Comparison of ENCODE assay signal across 13 cellular contexts in genomic region chr17:55161935-55162555, GRCh38.
A peak's percentile ranks its signal among the peaks of the same experiment; 100 is the strongest.
DNase-seq lines count a peak whose midpoint lies in the region; ATAC-seq and TF ChIP-seq lines count a peak whose summit lies in the region.
"Had no signal": no experiment of that assay in that cellular context is flagged by ENCODE, and none has a peak within 500 bp of the region (broad histone marks: within the 10 kb centered on the region; RNA-seq: fewer than 3 reads in every experiment).

No MANE protein-coding gene starts in this region.

- no peak overlapping the region for H2BK120ac ChIP-seq in mesendoderm (ENCODE audit: low read depth, low read length)

- peak; percentile 78 for DNase-seq in DMS53 (lab: John Stamatoyannopoulos, UW)
- peak; percentile 24 for DNase-seq in brain pericyte (ENCODE audit: low read depth, low spot score)
- peak; percentile 1 for DNase-seq in mesendoderm
- DNase-seq in ovary = no peak
- DNase-seq in activated CD4-positive, CD25-positive, alpha-beta regulatory T cell treated with anti-CD3 and anti-CD28 coated beads, Interleukin-2, amount 50 U/mL, for 72 hours = no peak
- no peak for DNase-seq in CD4-positive, alpha-beta T cell
- no peak for DNase-seq in NCI-H1694 treated with DMSO at 0.1 percent for 48 hours (lab: John Stamatoyannopoulos, UW)
- DNase-seq: activated B cell treated with CpG ODN at 0.5 μM for 24 hours; activated effector memory CD4-positive, alpha-beta T cell treated with Interleukin-2 at 50 U/mL for 16 hours; effector CD4-positive, alpha-beta T cell; H9; NCI-H1930 had no signal

- no peak overlapping the region for H3K9ac ChIP-seq in mesendoderm (ENCODE audit: low read length)

- H4K5ac ChIP-seq in mesendoderm (ENCODE audit: low read length) = no peak overlapping the region

- POLR2A ChIA-PET in CD4-positive, alpha-beta T cell (lab: Charles Lee) = no interaction called here

- H3K79me2 ChIP-seq in mesendoderm (ENCODE audit: control insufficient read depth, insufficient read depth, low read length) = no peaks in the 10 kb centered on the region

- H3K79me1 ChIP-seq in mesendoderm (ENCODE audit: low read length) = no peaks in the 10 kb centered on the region

- peaks cover 30% of the 10 kb centered on the region for H3K36me3 Mint-ChIP-seq in CD4-positive, alpha-beta T cell (ENCODE audit: low read depth)

- no peak overlapping the region for H2BK15ac ChIP-seq in mesendoderm (replicated peaks; ENCODE audit: low read depth)

- TF ChIP-seq RAD21 in Ishikawa (IDR thresholded peaks at IDR 0.05; ENCODE audit: low read depth) = no peak

- no peaks in the 10 kb centered on the region for H3K36me3 ChIP-seq in mesendoderm (ENCODE audit: control insufficient read depth, insufficient read depth, low read length)
- H3K36me3 ChIP-seq in ovary = no peaks in the 10 kb centered on the region

- CTCF ChIA-PET in CD4-positive, alpha-beta T cell (lab: Charles Lee) = no interaction called here

- H3K56ac ChIP-seq in mesendoderm (ENCODE audit: low read length) = no peak overlapping the region

- no peaks in the 10 kb centered on the region for H3K9me3 ChIP-seq in ovary
- H3K9me3 ChIP-seq in CD4-positive, alpha-beta T cell (ENCODE audit: control insufficient read depth, low read length) = no peaks in the 10 kb centered on the region

- TF ChIP-seq CTCF in ovary (IDR thresholded peaks at IDR 0.05) = no peak
- no peak for TF ChIP-seq CTCF in CD4-positive, alpha-beta T cell (IDR thresholded peaks at IDR 0.05)

- H3K27ac Mint-ChIP-seq in CD4-positive, alpha-beta T cell = no peak overlapping the region
- H3K27ac Mint-ChIP-seq: activated B cell treated with CpG ODN at 0.5 μM for 24 hours, H9 had no signal

- peak; percentile 82 for TF ChIP-seq EP300 in Ishikawa (IDR thresholded peaks at IDR 0.05; ENCODE audit: borderline replicate concordance)
- TF ChIP-seq EP300 in ovary (IDR thresholded peaks at IDR 0.05) = no peak

- H3K27me3 ChIP-seq in mesendoderm (ENCODE audit: insufficient read depth, low read length, poor library complexity) (no peaks in the 10 kb centered on the region), ovary (no peaks in the 10 kb centered on the region)
- H3K27me3 ChIP-seq in CD4-positive, alpha-beta T cell (ENCODE audit: control insufficient read depth, insufficient read depth, low read length) = no peaks in the 10 kb centered on the region

- H3K27ac ChIP-seq in mesendoderm (ENCODE audit: low read depth, low read length) = no peak overlapping the region
- H3K27ac ChIP-seq in ovary = no peak overlapping the region
- no peak overlapping the region for H3K27ac ChIP-seq in CD4-positive, alpha-beta T cell (ENCODE audit: low read depth, low read length)

- no peak overlapping the region for H4K8ac ChIP-seq in mesendoderm (ENCODE audit: low read depth, low read length)

- H3K18ac ChIP-seq in mesendoderm (ENCODE audit: low read length) = no peak overlapping the region

- no peak for ATAC-seq in CD4-positive, alpha-beta T cell (ENCODE audit: poor library complexity)

- no CpG with 5 or more reads among the region's 7 CpGs for WGBS in mesendoderm (ENCODE audit: extremely low coverage, insufficient coverage, low lambda C conversion rate)
- 89 to 91% (median 89%) methylated on average over 7 of the region's 7 CpGs for WGBS in ovary, 3 donors

- H3K4me1 ChIP-seq in mesendoderm (ENCODE audit: control insufficient read depth, low read depth, low read length) = no peaks in the 10 kb centered on the region
- H3K4me1 ChIP-seq in ovary (ENCODE audit: insufficient read depth) = no peaks in the 10 kb centered on the region

- TF ChIP-seq POLR2A in ovary (IDR thresholded peaks at IDR 0.05) = no peak

- no peak overlapping the region for H2BK5ac ChIP-seq in mesendoderm (ENCODE audit: low read length)

- H3K4me3 ChIP-seq in mesendoderm (ENCODE audit: low read length) = no peak overlapping the region
- H3K4me3 ChIP-seq in ovary = no peak overlapping the region

- no peak overlapping the region for H3K4me2 ChIP-seq in mesendoderm (ENCODE audit: low read length)

- no peak overlapping the region for H3K23ac ChIP-seq in mesendoderm (ENCODE audit: low read length)

- intact Hi-C loops in ovary (cut with DNase I) = no loop called here
- intact Hi-C loops in CD4-positive, alpha-beta T cell (cut with DNase I, micrococcal nuclease) = no loop called here

- no peaks in the 10 kb centered on the region for H3K9me3 Mint-ChIP-seq in CD4-positive, alpha-beta T cell
- H3K9me3 Mint-ChIP-seq: activated B cell treated with CpG ODN at 0.5 μM for 24 hours, H9 had no signal

- H3K4me3 Mint-ChIP-seq in CD4-positive, alpha-beta T cell = no peak overlapping the region
- H3K4me3 Mint-ChIP-seq: activated B cell treated with CpG ODN at 0.5 μM for 24 hours, H9 had no signal

- no peak overlapping the region for H3K4ac ChIP-seq in mesendoderm (ENCODE audit: low read depth, low read length)

- H3K4me1 Mint-ChIP-seq in CD4-positive, alpha-beta T cell (ENCODE audit: low read depth) = no peaks in the 10 kb centered on the region
- H3K4me1 Mint-ChIP-seq: H9 had no signal

- no peak overlapping the region for H2AK5ac ChIP-seq in mesendoderm (ENCODE audit: low read length)

- H3K27me3 Mint-ChIP-seq in CD4-positive, alpha-beta T cell = no peaks in the 10 kb centered on the region
- H3K27me3 Mint-ChIP-seq: activated B cell treated with CpG ODN at 0.5 μM for 24 hours had no signal

TF ChIP-seq in Ishikawa, 13 proteins besides CTCF, POLR2A, EP300 and RAD21:
- peak; percentile 74 for TF ChIP-seq TCF12 (IDR thresholded peaks at IDR 0.05; ENCODE audit: low read depth)
- TF ChIP-seq REST (IDR thresholded peaks at IDR 0.05; ENCODE audit: low read depth) = no peak
- TF ChIP-seq YY1 (IDR thresholded peaks at IDR 0.05; ENCODE audit: low read depth) = no peak
- peak; percentile 87 for TF ChIP-seq NFIC (IDR thresholded peaks at IDR 0.05)
- no peak for TF ChIP-seq CREB1 (IDR thresholded peaks at IDR 0.05; ENCODE audit: low read depth)
- TF ChIP-seq ZBTB7A (IDR thresholded peaks at IDR 0.05; ENCODE audit: low read depth) = no peak
- TF ChIP-seq CEBPB (IDR thresholded peaks at IDR 0.05) = no peak
- TF ChIP-seq TEAD4 (IDR thresholded peaks at IDR 0.05) = peak; percentile 28; the same call in 1 of the 2 replicates
- TF ChIP-seq MAX (IDR thresholded peaks at IDR 0.05) = no peak
- no peak for TF ChIP-seq TAF1 (IDR thresholded peaks at IDR 0.05; ENCODE audit: low read depth)
- TF ChIP-seq FOXM1 (IDR thresholded peaks at IDR 0.05; ENCODE audit: borderline replicate concordance, low read depth) = peak; percentile 74; the same call in 1 of the 2 replicates

Comparison
In these comparisons a context has a peak if more than half of its experiments do, and no peak if none do; other contexts are left out.
1. DNase-seq: peak in DMS53 (single experiment), brain pericyte (single experiment) and mesendoderm (single experiment); none in ovary (0 of 5), activated CD4-positive, CD25-positive, alpha-beta regulatory T cell treated with anti-CD3 and anti-CD28 coated beads, Interleukin-2, amount 50 U/mL, for 72 hours (single experiment), CD4-positive, alpha-beta T cell (0 of 10) and NCI-H1694 treated with DMSO at 0.1 percent for 48 hours (single experiment).